7 cellular contexts compared by ENCODE assay signal in genomic region chr19:18401580-18402112, GRCh38. TPM values are rescaled to one million over a fixed set of nuclear protein-coding genes. Genes with fewer than 3 reads are reported as not detected.
A peak's percentile ranks its signal among the peaks of the same experiment; 100 is the strongest.
DNase-seq lines count a peak whose midpoint lies in the region; ATAC-seq, FAIRE-seq and TF ChIP-seq lines count a peak whose summit lies in the region.

No MANE protein-coding gene starts in this region.

- intact Hi-C loops in K562 (cut with micrococcal nuclease): no loop called here
- intact Hi-C loops in HepG2 (cut with micrococcal nuclease; ENCODE audit: unreplicated experiment): loop anchor here (5.0 kb wide), 1 partner anchor 54 kb away; no protein-coding TSS in a partner anchor

- DNase-seq in GM12891 (ENCODE audit: insufficient read length, low spot score): no peak
- DNase-seq in NCI-H146 treated with DMSO at 0.1 percent for 48 hours (lab: John Stamatoyannopoulos, UW; ENCODE audit: unreplicated experiment): peak; percentile 27
- DNase-seq in K562 (ENCODE audit: extremely low read depth in 1 of 4, low spot score in 3 of 4): peak; percentile 39 to 85 (median 56)
- DNase-seq in HepG2 (ENCODE audit: low spot score): peak; percentile 76
- no peak for DNase-seq in stimulated activated CD4-positive, alpha-beta T cell treated with anti-CD3 and anti-CD28 coated beads, Interleukin-4, amount 100 ng/mL, for 1 hour

- TF ChIP-seq CTCF in K562 (IDR thresholded peaks at IDR 0.05 in 2 of 3, conservative IDR thresholded peaks at IDR 0.05 in 1 of 3; ENCODE audit: insufficient read depth in 2 of 3, low read depth in 1 of 3, low read length in 3 of 3) (peak; percentile 69 to 77 (median 71)), HepG2 (CRISPR knock-in tag; IDR thresholded peaks at IDR 0.05) (peak; percentile 63)

- H3K4me3 ChIP-seq in K562: no peak overlapping the region
- peak overlapping the region; percentile 28 to 63 (median 35); a peak in 5 of 6 replicates for H3K4me3 ChIP-seq in HepG2 (replicated peaks in 1 of 3; ENCODE audit: insufficient read depth in 1 of 3, low read depth in 2 of 3, low read length in 3 of 3)

- H3K4me2 ChIP-seq in K562 (ENCODE audit: insufficient read depth, low read length) (no peak overlapping the region; the same call in 1 of the 2 replicates), HepG2 (ENCODE audit: low read depth, low read length) (peak overlapping the region; percentile 86)

- TF ChIP-seq EP300 in K562 (IDR thresholded peaks at IDR 0.05; ENCODE audit: low read length) (no peak), HepG2 (IDR thresholded peaks at IDR 0.05; ENCODE audit: low read depth in 2 of 2, low read length in 2 of 2) (0 out of 4 replicates have a peak, but pooled peaks of 1 of the 2 experiments have one; percentile 14), HepG2 (CRISPR knock-in tag; IDR thresholded peaks at IDR 0.05; ENCODE audit: borderline replicate concordance) (no peak)

- H3K9me3 ChIP-seq in K562 (replicated peaks; ENCODE audit: control insufficient read depth, insufficient read depth, low read depth, low read length) (no peaks in the 10 kb centered on the region), HepG2 (ENCODE audit: low read length) (no peaks in the 10 kb centered on the region)

- no peaks in the 10 kb centered on the region for H3K9me1 ChIP-seq in K562 (ENCODE audit: control insufficient read depth, insufficient read depth, low read length)

- WGBS in K562 (ENCODE audit: insufficient coverage, low coverage, missing lambda C conversion rate): 30% methylated on average over 7 of the region's 7 CpGs
- WGBS in HepG2 (ENCODE audit: low lambda C conversion rate): 15% methylated on average over 7 of the region's 7 CpGs

- H3K9ac ChIP-seq in K562 (ENCODE audit: insufficient read depth in 1 of 2, low read depth in 2 of 2, low read length in 2 of 2): peak overlapping the region in 1 of 2 experiments; percentile 66; a peak in 2 of 4 replicates
- H3K9ac ChIP-seq in HepG2 (ENCODE audit: insufficient read depth, low read depth, low read length): peak overlapping the region; percentile 34; the same call in 1 of the 2 replicates

- POLR2A ChIA-PET in K562 (lab: Yijun Ruan, JAX): interaction anchor here (0.6 to 4.1 kb wide), 4 partner anchors 12 to 120 kb away, joined by 4 to 80 read pairs (median 10); partner anchors contain the start of genes GDF15 and JUND
- POLR2A ChIA-PET in HepG2 (lab: Yijun Ruan, JAX): interaction anchor here (0.7 to 2.3 kb wide), 9 partner anchors 9 to 63 kb away, joined by 3 to 22 read pairs (median 4); partner anchors contain the start of genes GDF15 and PGPEP1

- H3K27me3 ChIP-seq in K562 (ENCODE audit: control insufficient read depth in 2 of 2, insufficient read depth in 2 of 2, low read length in 2 of 2): no peaks in the 10 kb centered on the region
- peaks cover 0 to 17% of the 10 kb centered on the region in 2 experiments; a peak in 4 of 5 replicates for H3K27me3 ChIP-seq in HepG2 (ENCODE audit: control insufficient read depth in 1 of 2, insufficient read depth in 2 of 2, low read length in 2 of 2)

- no peaks in the 10 kb centered on the region for H3K79me2 ChIP-seq in K562 (ENCODE audit: control insufficient read depth, insufficient read depth, low read length)
- H3K79me2 ChIP-seq in HepG2 (ENCODE audit: insufficient read depth, low read length): no peaks in the 10 kb centered on the region

- H3K27ac ChIP-seq in K562 (ENCODE audit: extremely low read depth, low read depth, low read length): peak overlapping the region; percentile 52; the same call in 1 of the 3 replicates
- no peak overlapping the region for H3K27ac ChIP-seq in HepG2 (ENCODE audit: extremely low read length, insufficient read depth, low read length)

- CTCF ChIA-PET in K562 (lab: Yijun Ruan, JAX; ENCODE audit: low intra/inter-chr PET ratio) (interaction anchor here (0.6 to 1.0 kb wide), 2 partner anchors 12 to 14 kb away, joined by 3 read pairs; no protein-coding TSS in a partner anchor), HepG2 (lab: Yijun Ruan, JAX; ENCODE audit: low intra/inter-chr PET ratio, low total read pairs) (interaction anchor here (1.3 to 1.6 kb wide), 2 partner anchors 9 to 52 kb away, joined by 6 to 11 read pairs; no protein-coding TSS in a partner anchor)

- TF ChIP-seq POLR2A in GM12891 (IDR thresholded peaks at IDR 0.05; ENCODE audit: low read depth, low read length): peak; percentile 51; the same call in 1 of the 2 replicates
- TF ChIP-seq POLR2A in K562 (conservative IDR thresholded peaks at IDR 0.05): no peak
- no peak for TF ChIP-seq POLR2A in HepG2 (IDR thresholded peaks at IDR 0.05; ENCODE audit: insufficient read depth in 1 of 2, low read depth in 2 of 2, low read length in 2 of 2)

- H2AFZ ChIP-seq in K562 (ENCODE audit: low read depth, low read length) (peak overlapping the region; percentile 69), HepG2 (ENCODE audit: low read length) (no peak overlapping the region)

- no TSS peak for BruUV-seq in K562 (replicated peaks; lab: Mats Ljungman, UMichigan)
- BruUV-seq in HepG2 (replicated peaks; lab: Mats Ljungman, UMichigan): no TSS peak

- TF ChIP-seq RAD21 in K562 (CRISPR knock-in tag; conservative IDR thresholded peaks at IDR 0.05 in 1 of 2, IDR thresholded peaks at IDR 0.05 in 1 of 2): peak; percentile 58 to 61
- 0 out of 2 replicates have a peak, but pooled peaks have one; percentile 28 for TF ChIP-seq RAD21 in HepG2 (CRISPR knock-in tag; IDR thresholded peaks at IDR 0.05)

- in situ Hi-C loops in K562 (cut with MboI): loop anchor here (5.0 kb wide), 1 partner anchor 189 kb away; no protein-coding TSS in a partner anchor
- in situ Hi-C loops in HepG2 (cut with HindIII; ENCODE audit: extremely low pct_ligation_motif_present, low pct_unique_long_range_greater_than_20kb): loop anchor here (10.0 kb wide), 1 partner anchor 57 kb away; the partner anchor contains the start of gene PGPEP1

- peak; percentile 94 for ATAC-seq in K562
- peak; percentile 76 for ATAC-seq in HepG2
- ATAC-seq in GM21717 (IDR thresholded peaks at IDR 0.05; ENCODE audit: unreplicated experiment): no peak
- ATAC-seq in GM19463 (IDR thresholded peaks at IDR 0.05; ENCODE audit: unreplicated experiment): no peak

- no peaks in the 10 kb centered on the region for H4K20me1 ChIP-seq in K562 (replicated peaks; ENCODE audit: control insufficient read depth, insufficient read depth, low read length)
- H4K20me1 ChIP-seq in HepG2 (ENCODE audit: insufficient read depth, low read length): no peaks in the 10 kb centered on the region

- H3K36me3 ChIP-seq in K562 (ENCODE audit: control insufficient read depth, insufficient read depth, low read length): no peaks in the 10 kb centered on the region
- H3K36me3 ChIP-seq in HepG2 (replicated peaks in 1 of 2; ENCODE audit: control insufficient read depth in 1 of 2, insufficient read depth in 2 of 2, low read length in 2 of 2): no peaks in the 10 kb centered on the region

- H3K4me1 ChIP-seq in K562 (replicated peaks in 1 of 2; ENCODE audit: control insufficient read depth in 2 of 2, insufficient read depth in 2 of 2, low read length in 2 of 2) (peaks cover 12 to 21% of the 10 kb centered on the region in 2 experiments), HepG2 (ENCODE audit: insufficient read depth, low read length) (peaks cover 54% of the 10 kb centered on the region)

- peak; percentile 86 for FAIRE-seq in GM12891 (lab: Jason Lieb, UNC)
- peak; percentile 51 for FAIRE-seq in K562 (lab: Jason Lieb, UNC)
- peak; percentile 72 for FAIRE-seq in HepG2 (lab: Jason Lieb, UNC)

RNA-seq across cellular contexts. Expression of gene LRRC25, which starts 4.2 kb away (rescaled TPM):
- polyA plus RNA-seq in GM12891 (2012; ENCODE audit: low read depth, missing spikeins): 2.0 TPM
- 0.25 TPM in 1 of 2 replicates, not detected in the other for total RNA-seq in K562 (2011; cell fraction: chromatin; rRNA removed; ENCODE audit: low replicate concordance)
- total RNA-seq in K562 (2011; cell fraction: nucleolus; rRNA removed): 0.39 and 0.50 TPM in 2 replicates
- 0.22 TPM in 1 of 2 replicates, not detected in the other for total RNA-seq in K562 (2011; cell fraction: nucleoplasm; rRNA removed)
- total RNA-seq in K562 (2014; rRNA removed): 0.18 and 0.29 TPM in 2 replicates
- 0.07 TPM in 1 of 2 replicates, not detected in the other for total RNA-seq in K562 (2014; rRNA removed; fragmentation: Illumina TruSeq; extraction: Trizol)
- total RNA-seq in K562 (2015; rRNA removed; fragmentation: Illumina TruSeq; extraction: Trizol): 0.30 and 0.36 TPM in 2 replicates
- 0.09 and 0.22 TPM in 2 replicates for total RNA-seq in K562 (2021)
- 0.10 and 0.42 TPM in 2 replicates for polyA plus RNA-seq in K562 (2011; rRNA removed)
- 0.31 and 0.41 TPM in 2 replicates for polyA plus RNA-seq in K562 (2011; cell fraction: cytosol; rRNA removed)
- 0.20 and 0.53 TPM in 2 replicates for polyA plus RNA-seq in K562 (2011; cell fraction: nucleus; rRNA removed)
- 0.33 and 1.1 TPM in 2 replicates for polyA plus RNA-seq in K562 (2012)
- polyA plus RNA-seq in K562 (2014; fragmentation: Illumina TruSeq; extraction: Trizol): 0.10 and 0.25 TPM in 2 replicates
- not detected for polyA plus RNA-seq in K562 (2014; fragmentation: Nextera tagmentation; extraction: Ambion mirVana)
- 0.08 TPM in 1 of 2 replicates, not detected in the other for polyA plus RNA-seq in K562 (2014; rRNA removed)
- polyA minus RNA-seq in K562 (2011; rRNA and poly(A)+ RNA removed): 0.11 and 0.18 TPM in 2 replicates
- polyA minus RNA-seq in K562 (2011; cell fraction: cytosol; rRNA and poly(A)+ RNA removed): 0.57 and 1.1 TPM in 2 replicates
- polyA minus RNA-seq in K562 (2011; cell fraction: nucleus; rRNA and poly(A)+ RNA removed): 0.13 and 0.67 TPM in 2 replicates
- total RNA-seq in HepG2 (2016; rRNA removed; fragmentation: Illumina TruSeq; extraction: Trizol): 0.13 TPM in 1 of 2 replicates, not detected in the other
- total RNA-seq in HepG2 (2016; cell fraction: cytosol; rRNA removed; fragmentation: Illumina TruSeq; extraction: Trizol; ENCODE audit: low read depth): 0.20 TPM in 1 of 2 replicates, not detected in the other
- 0.11 TPM in 1 of 2 replicates, not detected in the other for total RNA-seq in HepG2 (2016; cell fraction: insoluble cytoplasmic fraction; rRNA removed; fragmentation: Illumina TruSeq; extraction: Trizol)
- total RNA-seq in HepG2 (2016; cell fraction: membrane; rRNA removed; fragmentation: Illumina TruSeq; extraction: Trizol): 0.17 and 0.19 TPM in 2 replicates
- 0.25 TPM in 1 of 2 replicates, not detected in the other for total RNA-seq in HepG2 (2016; cell fraction: nucleus; rRNA removed; fragmentation: Illumina TruSeq; extraction: Trizol)
- 0.53 and 0.85 TPM in 2 replicates for polyA plus RNA-seq in HepG2 (2011; rRNA removed)
- 0.66 and 0.68 TPM in 2 replicates for polyA plus RNA-seq in HepG2 (2011; cell fraction: cytosol; rRNA removed)
- 0.16 and 0.35 TPM in 2 replicates for polyA plus RNA-seq in HepG2 (2011; cell fraction: nucleus; rRNA removed)
- polyA plus RNA-seq in HepG2 (2012): 0.11 and 0.13 TPM in 2 replicates
- polyA plus RNA-seq in HepG2 (2016; cell fraction: cytosol; fragmentation: Illumina TruSeq; extraction: Trizol; ENCODE audit: low read depth): 0.05 TPM in 1 of 2 replicates, not detected in the other
- 0.12 and 0.15 TPM in 2 replicates for polyA plus RNA-seq in HepG2 (2016; cell fraction: insoluble cytoplasmic fraction; fragmentation: Illumina TruSeq; extraction: Trizol; ENCODE audit: low read depth)
- polyA plus RNA-seq in HepG2 (2016; cell fraction: membrane; fragmentation: Illumina TruSeq; extraction: Trizol; ENCODE audit: low read depth): 0.13 TPM in 1 of 2 replicates, not detected in the other
- polyA plus RNA-seq in HepG2 (2016; cell fraction: nucleus; fragmentation: Illumina TruSeq; extraction: Trizol; ENCODE audit: insufficient read depth, low read depth): not detected in 2 replicates
- 0.60 TPM in 1 of 2 replicates, not detected in the other for polyA minus RNA-seq in HepG2 (2011; rRNA and poly(A)+ RNA removed; ENCODE audit: low replicate concordance)
- 0.40 and 0.70 TPM in 2 replicates for polyA minus RNA-seq in HepG2 (2011; cell fraction: cytosol; rRNA and poly(A)+ RNA removed)
- polyA minus RNA-seq in HepG2 (2011; cell fraction: nucleus; rRNA and poly(A)+ RNA removed): 0.25 TPM in 1 of 2 replicates, not detected in the other

RNA-seq across cellular contexts. Expression of gene GDF15, which starts 15.7 kb away (rescaled TPM):
- 4.9 TPM for polyA plus RNA-seq in GM12891 (2012; ENCODE audit: low read depth, missing spikeins)
- total RNA-seq in K562 (2011; cell fraction: chromatin; rRNA removed; ENCODE audit: low replicate concordance): 25.1 and 116 TPM in 2 replicates
- 214 and 262 TPM in 2 replicates for total RNA-seq in K562 (2011; cell fraction: nucleolus; rRNA removed)
- 94.6 and 109 TPM in 2 replicates for total RNA-seq in K562 (2011; cell fraction: nucleoplasm; rRNA removed)
- total RNA-seq in K562 (2014; rRNA removed) (78.0 and 82.4 TPM in 2 replicates), K562 (2014; rRNA removed; fragmentation: Illumina TruSeq; extraction: Trizol) (7.3 TPM in 2 replicates), K562 (2015; rRNA removed; fragmentation: Illumina TruSeq; extraction: Trizol) (10.1 and 11.0 TPM in 2 replicates), K562 (2021) (69.8 and 74.5 TPM in 2 replicates), HepG2 (2016; rRNA removed; fragmentation: Illumina TruSeq; extraction: Trizol) (43.0 and 146 TPM in 2 replicates)
- polyA plus RNA-seq in K562 (2011; rRNA removed) (12.5 TPM in 2 replicates), K562 (2014; fragmentation: Illumina TruSeq; extraction: Trizol) (19.3 and 47.1 TPM in 2 replicates), K562 (2014; fragmentation: Nextera tagmentation; extraction: Ambion mirVana) (1 to 10 TPM; 2.3 to 2.9 TPM), K562 (2014; rRNA removed) (57.2 and 67.4 TPM in 2 replicates), HepG2 (2011; rRNA removed) (422 and 537 TPM in 2 replicates)
- polyA plus RNA-seq in K562 (2011; cell fraction: cytosol; rRNA removed): 31.8 and 127 TPM in 2 replicates
- 21.6 and 59.4 TPM in 2 replicates for polyA plus RNA-seq in K562 (2011; cell fraction: nucleus; rRNA removed)
- 50.1 and 369 TPM in 2 replicates for polyA plus RNA-seq in K562 (2012)
- polyA minus RNA-seq in K562 (2011; rRNA and poly(A)+ RNA removed): 2.4 and 5.6 TPM in 2 replicates
- 31.8 and 32.2 TPM in 2 replicates for polyA minus RNA-seq in K562 (2011; cell fraction: cytosol; rRNA and poly(A)+ RNA removed)
- polyA minus RNA-seq in K562 (2011; cell fraction: nucleus; rRNA and poly(A)+ RNA removed): 18.5 and 24.2 TPM in 2 replicates
- 42.0 and 45.2 TPM in 2 replicates for total RNA-seq in HepG2 (2016; cell fraction: cytosol; rRNA removed; fragmentation: Illumina TruSeq; extraction: Trizol; ENCODE audit: low read depth)
- total RNA-seq in HepG2 (2016; cell fraction: insoluble cytoplasmic fraction; rRNA removed; fragmentation: Illumina TruSeq; extraction: Trizol): 37.4 and 148 TPM in 2 replicates
- 53.4 and 57.4 TPM in 2 replicates for total RNA-seq in HepG2 (2016; cell fraction: membrane; rRNA removed; fragmentation: Illumina TruSeq; extraction: Trizol)
- 112 and 139 TPM in 2 replicates for total RNA-seq in HepG2 (2016; cell fraction: nucleus; rRNA removed; fragmentation: Illumina TruSeq; extraction: Trizol)
- polyA plus RNA-seq in HepG2 (2011; cell fraction: cytosol; rRNA removed): 539 and 794 TPM in 2 replicates
- polyA plus RNA-seq in HepG2 (2011; cell fraction: nucleus; rRNA removed): 1,510 and 1,558 TPM in 2 replicates
- polyA plus RNA-seq in HepG2 (2012): 229 and 758 TPM in 2 replicates
- polyA plus RNA-seq in HepG2 (2016; cell fraction: cytosol; fragmentation: Illumina TruSeq; extraction: Trizol; ENCODE audit: low read depth): 22.2 and 24.9 TPM in 2 replicates
- polyA plus RNA-seq in HepG2 (2016; cell fraction: insoluble cytoplasmic fraction; fragmentation: Illumina TruSeq; extraction: Trizol; ENCODE audit: low read depth): 49.2 and 57.0 TPM in 2 replicates
- polyA plus RNA-seq in HepG2 (2016; cell fraction: membrane; fragmentation: Illumina TruSeq; extraction: Trizol; ENCODE audit: low read depth): 30.8 and 31.5 TPM in 2 replicates
- polyA plus RNA-seq in HepG2 (2016; cell fraction: nucleus; fragmentation: Illumina TruSeq; extraction: Trizol; ENCODE audit: insufficient read depth, low read depth): 315 and 334 TPM in 2 replicates
- polyA minus RNA-seq in HepG2 (2011; rRNA and poly(A)+ RNA removed; ENCODE audit: low replicate concordance): 4.5 and 440 TPM in 2 replicates
- 366 and 433 TPM in 2 replicates for polyA minus RNA-seq in HepG2 (2011; cell fraction: cytosol; rRNA and poly(A)+ RNA removed)
- polyA minus RNA-seq in HepG2 (2011; cell fraction: nucleus; rRNA and poly(A)+ RNA removed): 115 and 151 TPM in 2 replicates

RNA-seq across cellular contexts. Expression of gene SSBP4, which starts 17.6 kb away (rescaled TPM):
- polyA plus RNA-seq in GM12891 (2012; ENCODE audit: low read depth, missing spikeins): 60.3 TPM
- 28.5 and 141 TPM in 2 replicates for total RNA-seq in K562 (2011; cell fraction: chromatin; rRNA removed; ENCODE audit: low replicate concordance)
- total RNA-seq in K562 (2011; cell fraction: nucleolus; rRNA removed): 209 and 228 TPM in 2 replicates
- total RNA-seq in K562 (2011; cell fraction: nucleoplasm; rRNA removed): 68.6 and 76.2 TPM in 2 replicates
- total RNA-seq in K562 (2014; rRNA removed): 125 and 188 TPM in 2 replicates
- total RNA-seq in K562 (2014; rRNA removed; fragmentation: Illumina TruSeq; extraction: Trizol): 21.2 and 21.4 TPM in 2 replicates
- total RNA-seq in K562 (2015; rRNA removed; fragmentation: Illumina TruSeq; extraction: Trizol): 72.3 and 76.3 TPM in 2 replicates
- 189 TPM in 2 replicates for total RNA-seq in K562 (2021)
- 20.1 and 25.9 TPM in 2 replicates for polyA plus RNA-seq in K562 (2011; rRNA removed)
- polyA plus RNA-seq in K562 (2011; cell fraction: cytosol; rRNA removed): 25.4 and 118 TPM in 2 replicates
- polyA plus RNA-seq in K562 (2011; cell fraction: nucleus; rRNA removed): 134 and 296 TPM in 2 replicates
- 81.3 and 110 TPM in 2 replicates for polyA plus RNA-seq in K562 (2012)
- 39.0 and 114 TPM in 2 replicates for polyA plus RNA-seq in K562 (2014; fragmentation: Illumina TruSeq; extraction: Trizol)
- 1 to 10 TPM; 1.1 to 1.9 TPM for polyA plus RNA-seq in K562 (2014; fragmentation: Nextera tagmentation; extraction: Ambion mirVana)
- polyA plus RNA-seq in K562 (2014; rRNA removed): 119 and 133 TPM in 2 replicates
- polyA minus RNA-seq in K562 (2011; rRNA and poly(A)+ RNA removed): 3.6 and 7.0 TPM in 2 replicates
- polyA minus RNA-seq in K562 (2011; cell fraction: cytosol; rRNA and poly(A)+ RNA removed): 37.3 and 43.8 TPM in 2 replicates
- 85.0 and 105 TPM in 2 replicates for polyA minus RNA-seq in K562 (2011; cell fraction: nucleus; rRNA and poly(A)+ RNA removed)
- total RNA-seq in HepG2 (2016; rRNA removed; fragmentation: Illumina TruSeq; extraction: Trizol): 19.3 and 39.5 TPM in 2 replicates
- total RNA-seq in HepG2 (2016; cell fraction: cytosol; rRNA removed; fragmentation: Illumina TruSeq; extraction: Trizol; ENCODE audit: low read depth): 95.2 and 104 TPM in 2 replicates
- total RNA-seq in HepG2 (2016; cell fraction: insoluble cytoplasmic fraction; rRNA removed; fragmentation: Illumina TruSeq; extraction: Trizol): 14.4 and 39.0 TPM in 2 replicates
- 103 and 124 TPM in 2 replicates for total RNA-seq in HepG2 (2016; cell fraction: membrane; rRNA removed; fragmentation: Illumina TruSeq; extraction: Trizol)
- total RNA-seq in HepG2 (2016; cell fraction: nucleus; rRNA removed; fragmentation: Illumina TruSeq; extraction: Trizol): 26.9 and 35.1 TPM in 2 replicates
- polyA plus RNA-seq in HepG2 (2011; rRNA removed): 20.8 and 33.4 TPM in 2 replicates
- 11.6 and 28.6 TPM in 2 replicates for polyA plus RNA-seq in HepG2 (2011; cell fraction: cytosol; rRNA removed)
- polyA plus RNA-seq in HepG2 (2011; cell fraction: nucleus; rRNA removed): 200 and 290 TPM in 2 replicates
- 18.2 and 31.6 TPM in 2 replicates for polyA plus RNA-seq in HepG2 (2012)
- polyA plus RNA-seq in HepG2 (2016; cell fraction: cytosol; fragmentation: Illumina TruSeq; extraction: Trizol; ENCODE audit: low read depth): 133 and 147 TPM in 2 replicates
- 34.3 and 41.3 TPM in 2 replicates for polyA plus RNA-seq in HepG2 (2016; cell fraction: insoluble cytoplasmic fraction; fragmentation: Illumina TruSeq; extraction: Trizol; ENCODE audit: low read depth)
- polyA plus RNA-seq in HepG2 (2016; cell fraction: membrane; fragmentation: Illumina TruSeq; extraction: Trizol; ENCODE audit: low read depth): 147 and 152 TPM in 2 replicates
- 117 and 122 TPM in 2 replicates for polyA plus RNA-seq in HepG2 (2016; cell fraction: nucleus; fragmentation: Illumina TruSeq; extraction: Trizol; ENCODE audit: insufficient read depth, low read depth)
- polyA minus RNA-seq in HepG2 (2011; rRNA and poly(A)+ RNA removed; ENCODE audit: low replicate concordance): 10.3 and 12.3 TPM in 2 replicates
- polyA minus RNA-seq in HepG2 (2011; cell fraction: cytosol; rRNA and poly(A)+ RNA removed): 12.0 and 13.9 TPM in 2 replicates
- polyA minus RNA-seq in HepG2 (2011; cell fraction: nucleus; rRNA and poly(A)+ RNA removed): 20.1 and 21.6 TPM in 2 replicates

RNA-seq across cellular contexts. Expression of gene ISYNA1, which starts 36.3 kb away (rescaled TPM):
- 14.3 TPM for polyA plus RNA-seq in GM12891 (2012; ENCODE audit: low read depth, missing spikeins)
- 155 and 651 TPM in 2 replicates for total RNA-seq in K562 (2011; cell fraction: chromatin; rRNA removed; ENCODE audit: low replicate concordance)
- total RNA-seq in K562 (2011; cell fraction: nucleolus; rRNA removed): 616 and 678 TPM in 2 replicates
- total RNA-seq in K562 (2011; cell fraction: nucleoplasm; rRNA removed): 226 and 284 TPM in 2 replicates
- total RNA-seq in K562 (2014; rRNA removed) (180 and 202 TPM in 2 replicates), K562 (2014; rRNA removed; fragmentation: Illumina TruSeq; extraction: Trizol) (14.6 and 32.0 TPM in 2 replicates), K562 (2015; rRNA removed; fragmentation: Illumina TruSeq; extraction: Trizol) (93.2 and 96.8 TPM in 2 replicates), K562 (2021) (435 and 460 TPM in 2 replicates), HepG2 (2016; rRNA removed; fragmentation: Illumina TruSeq; extraction: Trizol) (29.4 and 48.5 TPM in 2 replicates)
- polyA plus RNA-seq in K562 (2011; rRNA removed) (99.3 and 191 TPM in 2 replicates), K562 (2014; fragmentation: Illumina TruSeq; extraction: Trizol) (73.2 and 198 TPM in 2 replicates), K562 (2014; fragmentation: Nextera tagmentation; extraction: Ambion mirVana) (10 to 100 TPM; 21.8 to 57.6 TPM), K562 (2014; rRNA removed) (376 and 380 TPM in 2 replicates), HepG2 (2011; rRNA removed) (29.6 and 36.5 TPM in 2 replicates)
- polyA plus RNA-seq in K562 (2011; cell fraction: cytosol; rRNA removed): 148 and 356 TPM in 2 replicates
- polyA plus RNA-seq in K562 (2011; cell fraction: nucleus; rRNA removed): 1,012 and 1,382 TPM in 2 replicates
- 319 and 453 TPM in 2 replicates for polyA plus RNA-seq in K562 (2012)
- polyA minus RNA-seq in K562 (2011; rRNA and poly(A)+ RNA removed): 36.7 and 52.6 TPM in 2 replicates
- polyA minus RNA-seq in K562 (2011; cell fraction: cytosol; rRNA and poly(A)+ RNA removed): 173 and 245 TPM in 2 replicates
- polyA minus RNA-seq in K562 (2011; cell fraction: nucleus; rRNA and poly(A)+ RNA removed): 114 and 124 TPM in 2 replicates
- total RNA-seq in HepG2 (2016; cell fraction: cytosol; rRNA removed; fragmentation: Illumina TruSeq; extraction: Trizol; ENCODE audit: low read depth): 8.4 and 10.1 TPM in 2 replicates
- total RNA-seq in HepG2 (2016; cell fraction: insoluble cytoplasmic fraction; rRNA removed; fragmentation: Illumina TruSeq; extraction: Trizol): 29.3 and 46.4 TPM in 2 replicates
- 16.0 and 18.7 TPM in 2 replicates for total RNA-seq in HepG2 (2016; cell fraction: membrane; rRNA removed; fragmentation: Illumina TruSeq; extraction: Trizol)
- total RNA-seq in HepG2 (2016; cell fraction: nucleus; rRNA removed; fragmentation: Illumina TruSeq; extraction: Trizol): 33.6 and 37.4 TPM in 2 replicates
- 14.0 and 25.3 TPM in 2 replicates for polyA plus RNA-seq in HepG2 (2011; cell fraction: cytosol; rRNA removed)
- 246 and 367 TPM in 2 replicates for polyA plus RNA-seq in HepG2 (2011; cell fraction: nucleus; rRNA removed)
- 32.5 and 49.8 TPM in 2 replicates for polyA plus RNA-seq in HepG2 (2012)
- 16.0 and 16.5 TPM in 2 replicates for polyA plus RNA-seq in HepG2 (2016; cell fraction: cytosol; fragmentation: Illumina TruSeq; extraction: Trizol; ENCODE audit: low read depth)
- polyA plus RNA-seq in HepG2 (2016; cell fraction: insoluble cytoplasmic fraction; fragmentation: Illumina TruSeq; extraction: Trizol; ENCODE audit: low read depth): 44.6 and 57.4 TPM in 2 replicates
- polyA plus RNA-seq in HepG2 (2016; cell fraction: membrane; fragmentation: Illumina TruSeq; extraction: Trizol; ENCODE audit: low read depth): 18.1 and 22.4 TPM in 2 replicates
- polyA plus RNA-seq in HepG2 (2016; cell fraction: nucleus; fragmentation: Illumina TruSeq; extraction: Trizol; ENCODE audit: insufficient read depth, low read depth): 103 and 119 TPM in 2 replicates
- 1.3 and 50.2 TPM in 2 replicates for polyA minus RNA-seq in HepG2 (2011; rRNA and poly(A)+ RNA removed; ENCODE audit: low replicate concordance)
- polyA minus RNA-seq in HepG2 (2011; cell fraction: cytosol; rRNA and poly(A)+ RNA removed): 20.4 and 29.0 TPM in 2 replicates
- polyA minus RNA-seq in HepG2 (2011; cell fraction: nucleus; rRNA and poly(A)+ RNA removed): 13.3 and 14.3 TPM in 2 replicates

Comparison
In these comparisons a context has a peak if more than half of its experiments do, and no peak if none do; other contexts are left out.
1. DNase-seq: peak in NCI-H146 treated with DMSO at 0.1 percent for 48 hours (single experiment), K562 (4 of 4) and HepG2 (single experiment); none in GM12891 (single experiment) and stimulated activated CD4-positive, alpha-beta T cell treated with anti-CD3 and anti-CD28 coated beads, Interleukin-4, amount 100 ng/mL, for 1 hour (single experiment).
2. ATAC-seq: peak in K562 (single experiment) and HepG2 (single experiment); none in GM21717 (single experiment) and GM19463 (single experiment).